Comparison of ENCODE assay signal across 26 cellular contexts in the genomic region with DNA sequence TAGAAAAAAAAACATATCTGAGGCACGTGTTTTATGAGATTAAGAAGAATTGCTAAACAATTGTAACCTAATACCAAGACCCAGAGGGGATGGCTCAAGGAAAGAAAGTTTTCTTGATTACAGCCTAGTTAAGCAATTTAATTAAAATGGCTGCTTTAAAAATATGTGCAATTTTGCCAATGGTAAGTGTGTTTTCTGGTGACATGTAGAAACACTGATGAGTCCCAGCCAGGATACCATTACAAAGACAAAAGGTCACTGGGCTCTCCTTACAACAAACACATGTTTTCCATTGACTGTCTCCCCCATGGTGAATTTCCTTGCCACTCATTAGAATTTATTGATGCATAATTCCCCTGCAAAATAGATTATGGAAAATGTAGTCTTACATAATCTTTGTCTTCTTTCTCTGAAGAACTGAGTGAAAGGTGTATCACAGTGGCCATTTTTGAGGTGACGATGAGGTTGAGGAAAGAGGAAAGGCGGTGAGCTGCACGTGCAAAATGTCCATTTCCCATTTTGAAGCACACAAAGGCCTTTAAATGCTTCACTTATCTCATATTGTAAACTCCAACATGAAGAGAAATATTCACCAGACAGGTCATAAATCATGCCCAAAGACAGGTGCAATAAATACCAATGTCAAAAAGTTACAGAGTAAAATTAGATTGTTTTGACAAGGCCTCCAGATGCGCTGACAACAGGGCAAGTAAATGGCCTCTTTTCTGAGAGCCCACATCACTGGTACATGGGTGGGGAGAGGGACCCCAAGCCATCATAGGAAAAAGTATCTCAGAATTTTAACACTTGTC.
"Had no signal": no experiment of that assay in that cellular context is flagged by ENCODE, and none has a peak within 500 bp of the region (broad histone marks: within the 10 kb centered on the region; RNA-seq: fewer than 3 reads in every experiment).

No MANE protein-coding gene starts in this region.

- H3K4me3 ChIP-seq: SK-N-MC had no signal

- ATAC-seq: activated T-helper 17 cell treated with anti-CD3 and anti-CD28 coated beads, Interleukin-2, amount 50 U/mL, for 72 hours; Panc1; Right ventricle myocardium inferior; T-cell had no signal

- DNase-seq: activated B cell treated with CpG ODN at 0.5 μM for 24 hours; activated CD4-positive, alpha-beta memory T cell treated with anti-CD3 and anti-CD28 coated beads for 36 hours; activated CD4-positive, alpha-beta T cell treated with anti-CD3 and anti-CD28 coated beads for 1 hour; activated CD4-positive, alpha-beta T cell treated with anti-CD3 and anti-CD28 coated beads, Interleukin-2, amount 10 ng/mL, durations not matched to agents 24 days and 14 days; activated gamma-delta T cell; activated naive CD4-positive, alpha-beta T cell treated with anti-CD3 and anti-CD28 coated beads for 36 hours; activated T-cell treated with anti-CD3 and anti-CD28 coated beads for 4 hours; activated T-cell treated with anti-CD3 and anti-CD28 coated beads, Interleukin-2, amount 50 U/mL, for 48 hours; amygdala; NCI-H1048; NCI-H146; NCI-H187 treated with DMSO at 0.1 percent for 48 hours; NCI-H345; NCI-H510A; NCI-H69; NK-92 treated with Interleukin-12 subunit alpha and Interleukin-12 subunit beta, amount 100 ng/mL, for 24 hours; OCI-M1; RPMI8226; T-cell; T-helper 2 cell; T1000 had no signal

- FAIRE-seq: astrocyte had no signal

- H3K27ac ChIP-seq: SK-N-MC had no signal
